22 cellular contexts compared by ENCODE assay signal in genomic region chr17:32223703-32224102, GRCh38. TPM values are rescaled to one million over a fixed set of nuclear protein-coding genes. Genes with fewer than 3 reads are reported as not detected.
"Had no signal": no experiment of that assay in that cellular context is flagged by ENCODE, and none has a peak within 500 bp of the region (broad histone marks: within the 10 kb centered on the region; RNA-seq: fewer than 3 reads in every experiment).

No MANE protein-coding gene starts in this region.

- H3K4me3 Mint-ChIP-seq: naive B cell had no signal

- H3K9me3 Mint-ChIP-seq: naive B cell had no signal

- H3K27ac Mint-ChIP-seq: naive B cell had no signal

- H3K36me3 ChIP-seq: thoracic aorta, transverse colon had no signal

- H3K27me3 Mint-ChIP-seq: naive B cell had no signal

- H3K4me3 ChIP-seq: dorsolateral prefrontal cortex, heart left ventricle, lung, psoas muscle, right lobe of liver, thoracic aorta, transverse colon had no signal

- H3K9me3 ChIP-seq: heart left ventricle, neutrophil, psoas muscle, right lobe of liver, thoracic aorta, transverse colon had no signal

- H3K27ac ChIP-seq: dorsolateral prefrontal cortex, heart left ventricle, neutrophil, psoas muscle, right lobe of liver, thoracic aorta, transverse colon had no signal

- H3K4me1 ChIP-seq: heart left ventricle, psoas muscle, right lobe of liver, transverse colon had no signal

- ATAC-seq: left colon, left ventricle myocardium superior, psoas muscle, right lobe of liver had no signal

- H3K27me3 ChIP-seq: dorsolateral prefrontal cortex, heart left ventricle, neutrophil, right lobe of liver, transverse colon had no signal

- DNase-seq: cortex of kidney; dorsolateral prefrontal cortex; effector CD8-positive, alpha-beta T cell; heart left ventricle; hippocampal formation; left colon; left ventricle myocardium superior; mesendoderm; naive B cell; psoas muscle; retina; right lobe of liver; stimulated activated CD4-positive, alpha-beta T cell treated with anti-CD3 and anti-CD28 coated beads, Interleukin-15, amount 100 ng/mL, for 24 hours; stimulated activated CD4-positive, alpha-beta T cell treated with anti-CD3 and anti-CD28 coated beads, Interleukin-1b, Interleukin-23, amount 100 ng/mL, for 48 hours; stimulated activated CD4-positive, alpha-beta T cell treated with anti-CD3 and anti-CD28 coated beads, Interleukin-4, amount 100 ng/mL, for 24 hours; stimulated activated naive CD4-positive, alpha-beta T cell treated with Interleukin-2 at 50 U/mL for 16 hours; transverse colon had no signal

RNA-seq across cellular contexts. Expression of gene RHBDL3, which starts 41.9 kb away (rescaled TPM):
- total RNA-seq: glomerular endothelial cell, kidney epithelial cell had no signal
